In the genomic region with DNA sequence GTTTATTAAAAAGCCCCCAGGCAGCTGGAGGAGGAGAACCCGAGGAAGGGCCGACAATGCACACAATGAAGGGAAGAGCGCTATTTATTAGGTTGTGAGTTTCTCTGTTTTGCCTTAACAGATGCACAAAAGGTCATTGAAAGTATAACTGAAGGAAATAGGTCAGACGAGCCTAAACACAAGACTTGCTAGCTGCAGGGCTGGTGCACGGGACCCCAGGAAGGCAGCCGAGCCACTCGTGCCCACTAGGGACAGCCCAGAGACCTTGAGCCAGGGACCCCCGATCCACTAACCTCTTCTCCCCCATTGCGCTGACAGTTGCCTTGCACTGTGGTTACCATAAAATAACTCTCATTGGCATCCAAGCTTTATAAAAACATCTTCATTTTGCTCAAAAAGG, we compare ENCODE assay signal across 2 cellular contexts.
TF ChIP-seq lines count a peak whose summit lies in the region.

No MANE protein-coding gene starts in this region.

TF ChIP-seq in GM12891, 5 proteins besides CTCF, POLR2A, EP300 and RAD21 (continued from another document):
- no peak for TF ChIP-seq POLR2AphosphoS5 (IDR thresholded peaks at IDR 0.05; ENCODE audit: low read depth, low read length)
- no peak for TF ChIP-seq POU2F2 (IDR thresholded peaks at IDR 0.05; ENCODE audit: low read depth, low read length)
- no peak for TF ChIP-seq PAX5 (IDR thresholded peaks at IDR 0.05; ENCODE audit: insufficient read depth, low read length, severe bottlenecking)
- no peak for TF ChIP-seq TAF1 (IDR thresholded peaks at IDR 0.05; ENCODE audit: low read depth, low read length)

TF ChIP-seq in GM12878, 131 proteins besides CTCF, POLR2A, EP300 and RAD21:
- TF ChIP-seq, protein P1, sequence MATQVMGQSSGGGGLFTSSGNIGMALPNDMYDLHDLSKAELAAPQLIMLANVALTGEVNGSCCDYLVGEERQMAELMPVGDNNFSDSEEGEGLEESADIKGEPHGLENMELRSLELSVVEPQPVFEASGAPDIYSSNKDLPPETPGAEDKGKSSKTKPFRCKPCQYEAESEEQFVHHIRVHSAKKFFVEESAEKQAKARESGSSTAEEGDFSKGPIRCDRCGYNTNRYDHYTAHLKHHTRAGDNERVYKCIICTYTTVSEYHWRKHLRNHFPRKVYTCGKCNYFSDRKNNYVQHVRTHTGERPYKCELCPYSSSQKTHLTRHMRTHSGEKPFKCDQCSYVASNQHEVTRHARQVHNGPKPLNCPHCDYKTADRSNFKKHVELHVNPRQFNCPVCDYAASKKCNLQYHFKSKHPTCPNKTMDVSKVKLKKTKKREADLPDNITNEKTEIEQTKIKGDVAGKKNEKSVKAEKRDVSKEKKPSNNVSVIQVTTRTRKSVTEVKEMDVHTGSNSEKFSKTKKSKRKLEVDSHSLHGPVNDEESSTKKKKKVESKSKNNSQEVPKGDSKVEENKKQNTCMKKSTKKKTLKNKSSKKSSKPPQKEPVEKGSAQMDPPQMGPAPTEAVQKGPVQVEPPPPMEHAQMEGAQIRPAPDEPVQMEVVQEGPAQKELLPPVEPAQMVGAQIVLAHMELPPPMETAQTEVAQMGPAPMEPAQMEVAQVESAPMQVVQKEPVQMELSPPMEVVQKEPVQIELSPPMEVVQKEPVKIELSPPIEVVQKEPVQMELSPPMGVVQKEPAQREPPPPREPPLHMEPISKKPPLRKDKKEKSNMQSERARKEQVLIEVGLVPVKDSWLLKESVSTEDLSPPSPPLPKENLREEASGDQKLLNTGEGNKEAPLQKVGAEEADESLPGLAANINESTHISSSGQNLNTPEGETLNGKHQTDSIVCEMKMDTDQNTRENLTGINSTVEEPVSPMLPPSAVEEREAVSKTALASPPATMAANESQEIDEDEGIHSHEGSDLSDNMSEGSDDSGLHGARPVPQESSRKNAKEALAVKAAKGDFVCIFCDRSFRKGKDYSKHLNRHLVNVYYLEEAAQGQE (IDR thresholded peaks at IDR 0.05; ENCODE audit: low read depth, low read length), result no peak
- peak in 1 of 2 experiments; percentile 4; a peak in 1 of 4 replicates for TF ChIP-seq BHLHE40 (IDR thresholded peaks at IDR 0.05; ENCODE audit: borderline replicate concordance in 1 of 2, low read depth in 2 of 2, low read length in 1 of 2)
